6 cellular contexts compared by ENCODE assay signal in genomic region chr19:16668702-16669101, GRCh38. TPM values are rescaled to one million over a fixed set of nuclear protein-coding genes. Genes with fewer than 3 reads are reported as not detected.
"Had no signal": no experiment of that assay in that cellular context is flagged by ENCODE, and none has a peak within 500 bp of the region (broad histone marks: within the 10 kb centered on the region; RNA-seq: fewer than 3 reads in every experiment).

No MANE protein-coding gene starts in this region.

RNA-seq across cellular contexts. Expression of gene NWD1, which starts 50.9 kb away (rescaled TPM):
- total RNA-seq: Right ventricle myocardium inferior, Right ventricle myocardium superior, RPMI7951, SJCRH30, SJSA1 had no signal
- polyA plus RNA-seq: SK-N-SH had no signal
